In the genomic region with DNA sequence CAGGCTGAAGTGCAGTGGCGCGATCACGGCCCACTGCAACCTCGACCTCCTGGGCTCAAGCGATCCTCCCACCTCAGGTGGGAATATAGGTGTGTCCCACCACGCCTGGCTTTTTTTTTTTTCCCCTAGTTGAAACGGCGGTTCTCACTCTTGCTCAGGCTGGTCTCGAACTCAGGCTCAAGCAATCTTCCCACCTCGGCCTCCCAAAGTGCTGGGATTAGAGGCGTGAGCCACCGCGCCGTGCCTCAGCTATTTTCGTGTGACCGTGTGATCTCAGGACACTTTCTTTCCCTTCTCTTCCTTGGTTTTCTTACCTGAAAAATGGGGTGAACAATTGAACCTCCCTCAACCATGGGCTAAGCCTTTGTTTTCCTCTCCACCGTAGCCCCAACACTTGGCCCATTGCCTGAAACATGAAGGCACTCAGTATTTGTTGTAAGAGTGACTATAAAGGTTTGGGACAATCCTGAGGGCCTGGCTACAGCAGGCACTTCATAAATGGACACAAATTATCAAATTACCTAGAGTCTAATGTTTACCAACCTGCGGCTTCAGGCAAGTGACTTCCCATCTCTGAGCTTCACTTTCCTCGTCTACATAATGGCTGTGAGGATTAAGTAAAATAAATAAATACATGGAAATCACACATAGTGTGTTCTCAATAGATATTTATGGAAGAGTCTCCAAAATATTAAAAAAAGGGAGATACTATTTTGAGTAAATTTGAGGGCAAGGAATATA, we compare ENCODE assay signal across 1 cellular context.
TF ChIP-seq lines count a peak whose summit lies in the region.

No MANE protein-coding gene starts in this region.

TF ChIP-seq in GM12878, 131 proteins besides CTCF, POLR2A, EP300 and RAD21:
- TF ChIP-seq SRF (IDR thresholded peaks at IDR 0.05; ENCODE audit: low read depth in 2 of 2, low read length in 2 of 2), result no peak
- no peak for TF ChIP-seq NBN (IDR thresholded peaks at IDR 0.05)
- TF ChIP-seq KAT2A (conservative IDR thresholded peaks at IDR 0.05; ENCODE audit: control insufficient read depth, low read depth, low read length), result no peak
- TF ChIP-seq HDGF (IDR thresholded peaks at IDR 0.05), result peak; percentile 44; the same call in 1 of the 2 replicates
- TF ChIP-seq, protein P1, sequence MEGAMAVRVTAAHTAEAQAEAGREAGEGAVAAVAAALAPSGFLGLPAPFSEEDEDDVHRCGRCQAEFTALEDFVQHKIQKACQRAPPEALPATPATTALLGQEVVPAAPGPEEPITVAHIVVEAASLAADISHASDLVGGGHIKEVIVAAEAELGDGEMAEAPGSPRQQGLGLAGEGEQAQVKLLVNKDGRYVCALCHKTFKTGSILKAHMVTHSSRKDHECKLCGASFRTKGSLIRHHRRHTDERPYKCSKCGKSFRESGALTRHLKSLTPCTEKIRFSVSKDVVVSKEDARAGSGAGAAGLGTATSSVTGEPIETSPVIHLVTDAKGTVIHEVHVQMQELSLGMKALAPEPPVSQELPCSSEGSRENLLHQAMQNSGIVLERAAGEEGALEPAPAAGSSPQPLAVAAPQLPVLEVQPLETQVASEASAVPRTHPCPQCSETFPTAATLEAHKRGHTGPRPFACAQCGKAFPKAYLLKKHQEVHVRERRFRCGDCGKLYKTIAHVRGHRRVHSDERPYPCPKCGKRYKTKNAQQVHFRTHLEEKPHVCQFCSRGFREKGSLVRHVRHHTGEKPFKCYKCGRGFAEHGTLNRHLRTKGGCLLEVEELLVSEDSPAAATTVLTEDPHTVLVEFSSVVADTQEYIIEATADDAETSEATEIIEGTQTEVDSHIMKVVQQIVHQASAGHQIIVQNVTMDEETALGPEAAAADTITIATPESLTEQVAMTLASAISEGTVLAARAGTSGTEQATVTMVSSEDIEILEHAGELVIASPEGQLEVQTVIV (IDR thresholded peaks at IDR 0.05; ENCODE audit: borderline replicate concordance, partially characterized antibody), result peak; percentile 16
- no peak for TF ChIP-seq MTA3 (IDR thresholded peaks at IDR 0.05; ENCODE audit: borderline replicate concordance, low read length)
- no peak for TF ChIP-seq SUPT20H (IDR thresholded peaks at IDR 0.05; ENCODE audit: borderline replicate concordance, control insufficient read depth, low read depth, low read length)
- TF ChIP-seq SIX5 (IDR thresholded peaks at IDR 0.05; ENCODE audit: low read depth, low read length, severe bottlenecking), result no peak
- TF ChIP-seq EGR1 (IDR thresholded peaks at IDR 0.05; ENCODE audit: borderline replicate concordance in 1 of 2, low read depth in 2 of 2, low read length in 2 of 2), result no peak
- TF ChIP-seq, protein P2, sequence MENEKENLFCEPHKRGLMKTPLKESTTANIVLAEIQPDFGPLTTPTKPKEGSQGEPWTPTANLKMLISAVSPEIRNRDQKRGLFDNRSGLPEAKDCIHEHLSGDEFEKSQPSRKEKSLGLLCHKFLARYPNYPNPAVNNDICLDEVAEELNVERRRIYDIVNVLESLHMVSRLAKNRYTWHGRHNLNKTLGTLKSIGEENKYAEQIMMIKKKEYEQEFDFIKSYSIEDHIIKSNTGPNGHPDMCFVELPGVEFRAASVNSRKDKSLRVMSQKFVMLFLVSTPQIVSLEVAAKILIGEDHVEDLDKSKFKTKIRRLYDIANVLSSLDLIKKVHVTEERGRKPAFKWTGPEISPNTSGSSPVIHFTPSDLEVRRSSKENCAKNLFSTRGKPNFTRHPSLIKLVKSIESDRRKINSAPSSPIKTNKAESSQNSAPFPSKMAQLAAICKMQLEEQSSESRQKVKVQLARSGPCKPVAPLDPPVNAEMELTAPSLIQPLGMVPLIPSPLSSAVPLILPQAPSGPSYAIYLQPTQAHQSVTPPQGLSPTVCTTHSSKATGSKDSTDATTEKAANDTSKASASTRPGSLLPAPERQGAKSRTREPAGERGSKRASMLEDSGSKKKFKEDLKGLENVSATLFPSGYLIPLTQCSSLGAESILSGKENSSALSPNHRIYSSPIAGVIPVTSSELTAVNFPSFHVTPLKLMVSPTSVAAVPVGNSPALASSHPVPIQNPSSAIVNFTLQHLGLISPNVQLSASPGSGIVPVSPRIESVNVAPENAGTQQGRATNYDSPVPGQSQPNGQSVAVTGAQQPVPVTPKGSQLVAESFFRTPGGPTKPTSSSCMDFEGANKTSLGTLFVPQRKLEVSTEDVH (IDR thresholded peaks at IDR 0.05; ENCODE audit: low read depth, partially characterized antibody), result peak; percentile 34
- TF ChIP-seq BRCA1 (IDR thresholded peaks at IDR 0.05; ENCODE audit: low read depth, low read length), result no peak
- TF ChIP-seq, protein P3, sequence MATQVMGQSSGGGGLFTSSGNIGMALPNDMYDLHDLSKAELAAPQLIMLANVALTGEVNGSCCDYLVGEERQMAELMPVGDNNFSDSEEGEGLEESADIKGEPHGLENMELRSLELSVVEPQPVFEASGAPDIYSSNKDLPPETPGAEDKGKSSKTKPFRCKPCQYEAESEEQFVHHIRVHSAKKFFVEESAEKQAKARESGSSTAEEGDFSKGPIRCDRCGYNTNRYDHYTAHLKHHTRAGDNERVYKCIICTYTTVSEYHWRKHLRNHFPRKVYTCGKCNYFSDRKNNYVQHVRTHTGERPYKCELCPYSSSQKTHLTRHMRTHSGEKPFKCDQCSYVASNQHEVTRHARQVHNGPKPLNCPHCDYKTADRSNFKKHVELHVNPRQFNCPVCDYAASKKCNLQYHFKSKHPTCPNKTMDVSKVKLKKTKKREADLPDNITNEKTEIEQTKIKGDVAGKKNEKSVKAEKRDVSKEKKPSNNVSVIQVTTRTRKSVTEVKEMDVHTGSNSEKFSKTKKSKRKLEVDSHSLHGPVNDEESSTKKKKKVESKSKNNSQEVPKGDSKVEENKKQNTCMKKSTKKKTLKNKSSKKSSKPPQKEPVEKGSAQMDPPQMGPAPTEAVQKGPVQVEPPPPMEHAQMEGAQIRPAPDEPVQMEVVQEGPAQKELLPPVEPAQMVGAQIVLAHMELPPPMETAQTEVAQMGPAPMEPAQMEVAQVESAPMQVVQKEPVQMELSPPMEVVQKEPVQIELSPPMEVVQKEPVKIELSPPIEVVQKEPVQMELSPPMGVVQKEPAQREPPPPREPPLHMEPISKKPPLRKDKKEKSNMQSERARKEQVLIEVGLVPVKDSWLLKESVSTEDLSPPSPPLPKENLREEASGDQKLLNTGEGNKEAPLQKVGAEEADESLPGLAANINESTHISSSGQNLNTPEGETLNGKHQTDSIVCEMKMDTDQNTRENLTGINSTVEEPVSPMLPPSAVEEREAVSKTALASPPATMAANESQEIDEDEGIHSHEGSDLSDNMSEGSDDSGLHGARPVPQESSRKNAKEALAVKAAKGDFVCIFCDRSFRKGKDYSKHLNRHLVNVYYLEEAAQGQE (IDR thresholded peaks at IDR 0.05; ENCODE audit: low read depth, low read length), result no peak
- no peak for TF ChIP-seq IRF4 (IDR thresholded peaks at IDR 0.05; ENCODE audit: low read depth, low read length)
TF ChIP-seq in GM12878: peak in this region for 3.
